ENCODE assay signal across 20 cellular contexts in genomic region chr18:10516078-10516477, GRCh38.
"Had no signal": no experiment of that assay in that cellular context is flagged by ENCODE, and none has a peak within 500 bp of the region (broad histone marks: within the 10 kb centered on the region; RNA-seq: fewer than 3 reads in every experiment).

No MANE protein-coding gene starts in this region.

- DNase-seq: activated CD4-positive, alpha-beta T cell treated with anti-CD3 and anti-CD28 coated beads for 4 hours; activated CD8-positive, alpha-beta memory T cell treated with anti-CD3 and anti-CD28 coated beads, Interleukin-2, amount 50 U/mL, for 4 hours; activated CD8-positive, alpha-beta T cell treated with anti-CD3 and anti-CD28 coated beads for 36 hours; activated gamma-delta T cell treated with Interleukin-2 at 50 U/mL for 16 hours; activated naive CD4-positive, alpha-beta T cell treated with anti-CD3 and anti-CD28 coated beads, Interleukin-2, amount 10 ng/mL, durations not matched to agents 7 days and 5 days; activated naive CD8-positive, alpha-beta T cell treated with anti-CD3 and anti-CD28 coated beads, Interleukin-2, amount 10 ng/mL, durations not matched to agents 7 days and 5 days; activated T-cell treated with anti-CD3 and anti-CD28 coated beads, Interleukin-2, amount 50 U/mL, for 72 hours; MM.1S; NCI-H1105; NCI-H1436; NCI-H1694 treated with DMSO at 0.1 percent for 48 hours; NCI-H2029 treated with DMSO at 0.1 percent for 48 hours; NCI-H345; NCI-H510A; NCI-H526 treated with DMSO at 0.1 percent for 48 hours; NCI-H82; SK-N-SH; T-helper 1 cell had no signal

- H3K9me3 ChIP-seq: SK-N-SH had no signal

- ATAC-seq: activated CD4-positive, CD25-positive, alpha-beta regulatory T cell treated with anti-CD3 and anti-CD28 coated beads, Interleukin-2, amount 50 U/mL, for 24 hours; activated CD8-positive, alpha-beta T cell treated with anti-CD3 and anti-CD28 coated beads for 36 hours; activated T-cell treated with anti-CD3 and anti-CD28 coated beads, Interleukin-2, amount 50 U/mL, for 72 hours had no signal

- H3K27ac ChIP-seq: KMS-11 had no signal
